8 cellular contexts compared by ENCODE assay signal in genomic region chr1:182789138-182790076, GRCh38. TPM values are rescaled to one million over a fixed set of nuclear protein-coding genes. Genes with fewer than 3 reads are reported as not detected.
DNase-seq lines count a peak whose midpoint lies in the region; ATAC-seq and TF ChIP-seq lines count a peak whose summit lies in the region.

TSS of gene NPL (plus strand) at chr1:182789773. CDS start at chr1:182794372, 4,599 bp downstream.

- H3K27me3 Mint-ChIP-seq in activated CD4-positive, alpha-beta T cell treated with anti-CD3 and anti-CD28 coated beads, Interleukin-2, amount 10 ng/mL, durations not matched to agents 24 days and 14 days, result peaks cover 18% of the 10 kb centered on the region

- peak within 1 kb of the TSS; percentile 59 to 82 for H3K9ac ChIP-seq in liver (ENCODE audit: low read depth in 1 of 2, low read length in 2 of 2)

- H3K27me3 ChIP-seq in liver (ENCODE audit: control insufficient read depth in 4 of 4, insufficient read depth in 4 of 4, low read length in 3 of 4), result no peaks in the 10 kb centered on the region

- intact Hi-C loops in activated CD4-positive, alpha-beta T cell treated with anti-CD3 and anti-CD28 coated beads, Interleukin-2, amount 10 ng/mL, durations not matched to agents 24 days and 14 days (cut with micrococcal nuclease), result loop anchor here (1.0 to 10.0 kb wide), 4 partner anchors 50 to 645 kb away; partner anchors contain the start of gene DHX9

- peak in 1 of 2 donors; percentile 14 for TF ChIP-seq RAD21 in liver (IDR thresholded peaks at IDR 0.05)

- H3K4me1 ChIP-seq in liver (ENCODE audit: control insufficient read depth in 4 of 4, insufficient read depth in 4 of 4, low read length in 3 of 4), result peaks cover 0 to 17% (median 5%) of the 10 kb centered on the region in 4 donors

- TF ChIP-seq CTCF in AG09319 (IDR thresholded peaks at IDR 0.05; ENCODE audit: low read depth, low read length) (no peak), liver (IDR thresholded peaks at IDR 0.05; ENCODE audit: low read depth, low read length, missing input control) (peak; percentile 10)

- no peaks in the 10 kb centered on the region for H3K9me3 ChIP-seq in liver (ENCODE audit: control insufficient read depth in 4 of 4, low read length in 3 of 4)

- no peaks in the 10 kb centered on the region for H3K36me3 ChIP-seq in liver (ENCODE audit: control insufficient read depth in 4 of 4, insufficient read depth in 3 of 4, low read depth in 1 of 4, low read length in 3 of 4)

- no peaks in the 10 kb centered on the region for H3K36me3 Mint-ChIP-seq in activated CD4-positive, alpha-beta T cell treated with anti-CD3 and anti-CD28 coated beads, Interleukin-2, amount 10 ng/mL, durations not matched to agents 24 days and 14 days (ENCODE audit: low read depth)

- peak within 1 kb of the TSS; percentile 89 for H3K4me3 Mint-ChIP-seq in activated CD4-positive, alpha-beta T cell treated with anti-CD3 and anti-CD28 coated beads, Interleukin-2, amount 10 ng/mL, durations not matched to agents 24 days and 14 days

- WGBS in liver, result under 1% methylated on average over 93 of the region's 93 CpGs

- H3K27ac Mint-ChIP-seq in activated CD4-positive, alpha-beta T cell treated with anti-CD3 and anti-CD28 coated beads, Interleukin-2, amount 10 ng/mL, durations not matched to agents 24 days and 14 days, result peak within 1 kb of the TSS; percentile 83

- DNase-seq in AG09319 (ENCODE audit: extremely low read depth, low read depth) (peak; percentile 20), NCI-H510A (lab: John Stamatoyannopoulos, UW) (peak; percentile 55), dedifferentiated amniotic fluid mesenchymal stem cell (ENCODE audit: extremely low spot score) (peak; percentile 61)
- peak; percentile 96 for DNase-seq in activated CD4-positive, alpha-beta T cell treated with anti-CD3 and anti-CD28 coated beads, Interleukin-2, amount 10 ng/mL, durations not matched to agents 24 days and 14 days
- peak; percentile 83 for DNase-seq in stimulated activated CD4-positive, alpha-beta T cell treated with anti-CD3 and anti-CD28 coated beads, Interleukin-4, amount 100 ng/mL, for 4 hours

- H3K4me1 Mint-ChIP-seq in activated CD4-positive, alpha-beta T cell treated with anti-CD3 and anti-CD28 coated beads, Interleukin-2, amount 10 ng/mL, durations not matched to agents 24 days and 14 days, result peaks cover 10% of the 10 kb centered on the region

- no peaks in the 10 kb centered on the region for H3K9me3 Mint-ChIP-seq in activated CD4-positive, alpha-beta T cell treated with anti-CD3 and anti-CD28 coated beads, Interleukin-2, amount 10 ng/mL, durations not matched to agents 24 days and 14 days

- peak within 1 kb of the TSS; percentile 29 to 65 for H3K27ac ChIP-seq in liver (ENCODE audit: low read depth in 1 of 2, low read length in 2 of 2)

- ATAC-seq in GM19025 (IDR thresholded peaks at IDR 0.05; ENCODE audit: low read depth, unreplicated experiment) (peak; percentile 98), HG03196 (IDR thresholded peaks at IDR 0.05; ENCODE audit: unreplicated experiment) (peak; percentile 89)

- H3K4me3 ChIP-seq in liver (ENCODE audit: low read depth in 1 of 3, low read length in 3 of 3), result peak within 1 kb of the TSS; percentile 59 to 81 (median 78)

TF ChIP-seq in liver, 16 proteins besides CTCF, POLR2A, EP300 and RAD21:
- TF ChIP-seq ATF3 (IDR thresholded peaks at IDR 0.05) (no peak), FOXA1 (IDR thresholded peaks at IDR 0.05) (no peak), MAX (IDR thresholded peaks at IDR 0.05) (peak; percentile 73), GABPA (IDR thresholded peaks at IDR 0.05 in 1 of 2, conservative IDR thresholded peaks at IDR 0.05 in 1 of 2) (peak in 1 of 2 donors; percentile 70), HNF4A (conservative IDR thresholded peaks at IDR 0.05) (no peak), RXRA (IDR thresholded peaks at IDR 0.05) (no peak), EGR1 (IDR thresholded peaks at IDR 0.05; ENCODE audit: low read depth in 2 of 2) (no peak), HNF4G (IDR thresholded peaks at IDR 0.05) (no peak), SP1 (IDR thresholded peaks at IDR 0.05) (no peak), FOXA2 (IDR thresholded peaks at IDR 0.05) (no peak), REST (IDR thresholded peaks at IDR 0.05) (peak; percentile 32), TAF1 (conservative IDR thresholded peaks at IDR 0.05) (no peak), NR2F2 (IDR thresholded peaks at IDR 0.05) (no peak), YY1 (IDR thresholded peaks at IDR 0.05) (peak; percentile 47)

RNA-seq across cellular contexts. Expression of gene NPL, which starts in this region (rescaled TPM):
- 4.4 and 5.5 TPM in 2 replicates for total RNA-seq in activated CD4-positive, alpha-beta T cell treated with anti-CD3 and anti-CD28 coated beads, Interleukin-2, amount 10 ng/mL, durations not matched to agents 24 days and 14 days
- 10 to 100 TPM; 17.2 to 47.3 TPM for total RNA-seq in liver
- polyA plus RNA-seq in liver, result 10 to 100 TPM in 1 of 2 donors, 1 to 10 TPM in 1; 8.5 to 14.7 TPM

Comparison
In these comparisons a context has a peak if more than half of its experiments do, and no peak if none do; other contexts are left out.
1. Peak in every context shown above with its lines: DNase-seq, ATAC-seq, H3K4me3 ChIP-seq and H3K27ac ChIP-seq.
2. DNase-seq: peak in every context shown above with its lines; median percentile 96 in activated CD4-positive, alpha-beta T cell treated with anti-CD3 and anti-CD28 coated beads, Interleukin-2, amount 10 ng/mL, durations not matched to agents 24 days and 14 days; 83 in stimulated activated CD4-positive, alpha-beta T cell treated with anti-CD3 and anti-CD28 coated beads, Interleukin-4, amount 100 ng/mL, for 4 hours; 61 in dedifferentiated amniotic fluid mesenchymal stem cell; 55 in NCI-H510A; 20 in AG09319.